In the genomic region with DNA sequence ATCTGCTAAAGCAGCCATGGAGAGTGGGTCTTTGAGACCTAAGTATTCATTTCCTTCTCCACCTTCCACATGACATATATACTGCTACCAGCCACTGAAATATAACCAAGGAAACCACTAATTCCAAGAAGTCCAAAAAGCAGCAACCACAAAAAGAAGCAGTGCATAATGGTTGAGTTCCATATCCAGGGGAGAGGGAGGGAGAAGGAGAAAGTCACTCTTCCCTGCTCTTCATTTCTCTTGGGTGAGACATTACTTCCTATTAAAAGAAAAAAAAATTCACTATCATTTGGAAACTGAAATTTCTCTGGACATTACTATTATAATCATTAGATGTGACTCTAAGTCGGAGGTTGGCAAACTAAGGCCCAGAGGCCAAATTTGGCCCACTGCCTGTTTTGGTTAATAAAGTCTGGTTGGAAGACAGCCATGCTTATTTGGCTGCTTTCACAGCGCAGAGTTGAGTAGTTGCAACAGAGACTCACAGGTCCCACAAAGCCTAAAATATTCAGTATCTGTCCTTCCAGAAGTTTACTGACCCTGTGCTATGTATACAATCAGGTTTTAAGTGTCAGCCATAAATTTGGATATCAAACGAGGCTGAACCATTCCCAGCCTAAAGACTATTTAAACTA, we compare ENCODE assay signal across 14 cellular contexts.
DNase-seq lines count a peak whose midpoint lies in the region; ATAC-seq, FAIRE-seq and TF ChIP-seq lines count a peak whose summit lies in the region.
"Had no signal": no experiment of that assay in that cellular context is flagged by ENCODE, and none has a peak within 500 bp of the region (broad histone marks: within the 10 kb centered on the region; RNA-seq: fewer than 3 reads in every experiment).

No MANE protein-coding gene starts in this region.

- H3K4me1 ChIP-seq in lung (ENCODE audit: control insufficient read depth in 2 of 2, insufficient read depth in 2 of 2, low read length in 2 of 2) (no peaks in the 10 kb centered on the region), PC-9 (replicated peaks; ENCODE audit: insufficient read depth) (no peaks in the 10 kb centered on the region)

- no peaks in the 10 kb centered on the region for H3K79me2 ChIP-seq in PC-9 (ENCODE audit: low read depth)

- ATAC-seq in lung (ENCODE audit: insufficient read depth, low FRiP score) = no peak

- peaks cover 0 to 32% of the 10 kb centered on the region in 2 donors for H3K36me3 ChIP-seq in lung (ENCODE audit: control insufficient read depth in 2 of 2, insufficient read depth in 2 of 2, low read length in 2 of 2)
- H3K36me3 ChIP-seq in PC-9 (ENCODE audit: low read depth) = no peaks in the 10 kb centered on the region

- no peak for TF ChIP-seq POLR2A in H54 (IDR thresholded peaks at IDR 0.05; ENCODE audit: low read depth, low read length)

- no peaks in the 10 kb centered on the region for H3K27me3 ChIP-seq in lung (ENCODE audit: control insufficient read depth, insufficient read depth)
- no peaks in the 10 kb centered on the region for H3K27me3 ChIP-seq in PC-9 (ENCODE audit: insufficient read depth, low read depth)
- H3K27me3 ChIP-seq: dorsolateral prefrontal cortex had no signal

- WGBS in lung, 2 donors = 42 to 49% methylated on average over 3 of the region's 3 CpGs

- H3K9me3 ChIP-seq in lung (ENCODE audit: control insufficient read depth in 2 of 2, insufficient read depth in 1 of 2, low read length in 1 of 2) (no peaks in the 10 kb centered on the region), PC-9 (ENCODE audit: insufficient read depth, low read depth) (no peaks in the 10 kb centered on the region)

- POLR2A ChIA-PET in PC-9 (lab: Charles Lee; ENCODE audit: unreplicated experiment) = no interaction called here

- no peak overlapping the region for H3K4me2 ChIP-seq in PC-9
- H3K4me2 ChIP-seq: KMS-11 had no signal

- H2AFZ ChIP-seq in PC-9 = no peak overlapping the region

- DNase-seq in AG09309 (ENCODE audit: low read depth) (peak; percentile 7), NCI-H1105 (lab: John Stamatoyannopoulos, UW) (peak; percentile 58), cerebellum (ENCODE audit: low spot score) (peak; percentile 23), lung (ENCODE audit: low spot score) (peak; percentile 37), MV-4-11 (lab: John Stamatoyannopoulos, UW) (no peak), PC-9 (no peak), H54 (ENCODE audit: insufficient read length, low spot score) (no peak), NCI-H510A treated with DMSO at 0.1 percent for 48 hours (lab: John Stamatoyannopoulos, UW) (no peak)
- DNase-seq: activated naive CD4-positive, alpha-beta T cell treated with anti-CD3 and anti-CD28 coated beads, Interleukin-2, amount 10 ng/mL, durations not matched to agents 7 days and 5 days; DND-41 had no signal

- H3K4me3 ChIP-seq in AG09309 (ENCODE audit: control insufficient read depth, low read depth, low read length) (no peak overlapping the region), lung (no peak overlapping the region), PC-9 (no peak overlapping the region)
- H3K4me3 ChIP-seq: dorsolateral prefrontal cortex had no signal

- TF ChIP-seq CTCF in AG09309 (IDR thresholded peaks at IDR 0.05; ENCODE audit: control insufficient read depth, insufficient read depth, low read depth, low read length, missing control alignments) (no peak), lung (IDR thresholded peaks at IDR 0.05; ENCODE audit: control extremely low read depth, extremely low read depth) (no peak), PC-9 (conservative IDR thresholded peaks at IDR 0.05) (no peak)

- FAIRE-seq in H54 (lab: Jason Lieb, UNC) = no peak
- FAIRE-seq: GM18507, TTC549 had no signal

- no peak overlapping the region for H3K27ac ChIP-seq in lung (ENCODE audit: low read depth in 1 of 2, low read length in 1 of 2)
- no peak overlapping the region for H3K27ac ChIP-seq in PC-9
- H3K27ac ChIP-seq: KMS-11 had no signal

- no peaks in the 10 kb centered on the region for H4K20me1 ChIP-seq in PC-9 (ENCODE audit: insufficient read depth)

- H3K9me2 ChIP-seq in PC-9 (ENCODE audit: insufficient read depth) = no peaks in the 10 kb centered on the region

- BruUV-seq in PC-9 (replicated peaks; lab: Mats Ljungman, UMichigan) = no TSS peak

- H3F3A ChIP-seq in PC-9 (ENCODE audit: insufficient read depth, low read depth) = no peaks in the 10 kb centered on the region

- CTCF ChIA-PET in PC-9 (lab: Charles Lee) = no interaction called here

- intact Hi-C loops in PC-9 (cut with micrococcal nuclease; ENCODE audit: unreplicated experiment) = no loop called here

Comparison
In these comparisons a context has a peak if more than half of its experiments do, and no peak if none do; other contexts are left out.
1. DNase-seq: peak in AG09309 (single experiment), NCI-H1105 (single experiment), cerebellum (single experiment) and lung (single experiment); none in MV-4-11 (single experiment), PC-9 (0 of 2), H54 (single experiment) and NCI-H510A treated with DMSO at 0.1 percent for 48 hours (single experiment).